Comparison of ENCODE assay signal across 39 cellular contexts in the genomic region with DNA sequence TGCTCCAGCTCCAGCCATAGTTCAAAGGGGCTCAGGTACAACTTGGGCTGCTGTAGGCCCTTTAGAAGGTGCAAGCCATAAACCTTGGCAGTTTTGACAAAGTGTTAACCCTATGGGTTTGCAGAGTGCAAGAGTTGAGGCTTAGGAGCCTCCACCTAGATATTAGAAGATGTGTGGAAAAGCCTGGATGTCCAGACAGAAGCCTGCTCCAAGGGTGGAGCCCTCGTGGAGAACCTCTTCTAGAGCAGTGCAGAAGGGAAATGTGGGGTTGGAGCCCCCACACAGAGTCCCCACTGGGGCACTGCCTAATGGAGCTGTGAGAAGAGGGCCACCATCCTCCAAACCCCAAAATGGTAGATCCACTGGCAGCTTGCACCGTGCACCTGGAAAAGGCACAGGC. TPM values are rescaled to one million over a fixed set of nuclear protein-coding genes. Genes with fewer than 3 reads are reported as not detected.
"Had no signal": no experiment of that assay in that cellular context is flagged by ENCODE, and none has a peak within 500 bp of the region (broad histone marks: within the 10 kb centered on the region; RNA-seq: fewer than 3 reads in every experiment).

No MANE protein-coding gene starts in this region.

- DNase-seq: activated effector memory CD4-positive, alpha-beta T cell treated with anti-CD3 and anti-CD28 coated beads, Interleukin-2, amount 50 U/mL, for 16 hours; activated effector memory CD4-positive, alpha-beta T cell treated with Interleukin-2 at 50 U/mL for 16 hours; activated gamma-delta T cell; activated gamma-delta T cell treated with Interleukin-2 at 50 U/mL for 16 hours; activated naive CD4-positive, alpha-beta T cell; activated naive CD4-positive, alpha-beta T cell treated with anti-CD3 and anti-CD28 coated beads for 36 hours; activated naive CD4-positive, alpha-beta T cell treated with anti-CD3 and anti-CD28 coated beads, Interleukin-2, amount 10 ng/mL, durations not matched to agents 7 days and 5 days; activated naive CD4-positive, alpha-beta T cell treated with anti-CD3 and anti-CD28 coated beads, Interleukin-2, amount 50 U/mL, for 16 hours; activated naive CD4-positive, alpha-beta T cell treated with Interleukin-2 at 50 U/mL for 16 hours; activated naive CD8-positive, alpha-beta T cell treated with anti-CD3 and anti-CD28 coated beads for 36 hours; activated naive CD8-positive, alpha-beta T cell treated with anti-CD3 and anti-CD28 coated beads, Interleukin-2, amount 10 ng/mL, durations not matched to agents 7 days and 5 days; activated naive CD8-positive, alpha-beta T cell treated with anti-CD3 and anti-CD28 coated beads, Interleukin-2, amount 50 U/mL, for 24 hours; activated T-cell treated with anti-CD3 and anti-CD28 coated beads, Interleukin-2, amount 50 U/mL, for 24 hours; activated T-cell treated with anti-CD3 and anti-CD28 coated beads, Interleukin-2, amount 50 U/mL, for 4 hours; activated T-cell treated with anti-CD3 and anti-CD28 coated beads, Interleukin-2, amount 50 U/mL, for 48 hours; activated T-cell treated with anti-CD3 and anti-CD28 coated beads, Interleukin-2, amount 50 U/mL, for 72 hours; adrenal gland; amniotic stem cell; amygdala; anterior cingulate cortex; aorta; body of pancreas; brain microvascular endothelial cell; caudate nucleus; central memory CD4-positive, alpha-beta T cell; cerebellar nuclear complex had no signal

- H3K4me3 ChIP-seq: adrenal gland, ascending aorta, body of pancreas, breast epithelium, cardiac muscle cell had no signal

- ATAC-seq: activated naive CD4-positive, alpha-beta T cell treated with anti-CD3 and anti-CD28 coated beads, Interleukin-2, amount 50 U/mL, for 72 hours; activated naive CD8-positive, alpha-beta T cell treated with anti-CD3 and anti-CD28 coated beads, Interleukin-2, amount 50 U/mL, for 24 hours; activated T-cell treated with anti-CD3 and anti-CD28 coated beads, Interleukin-2, amount 50 U/mL, for 4 hours; activated T-cell treated with anti-CD3 and anti-CD28 coated beads, Interleukin-2, amount 50 U/mL, for 72 hours; activated T-helper 17 cell treated with anti-CD3 and anti-CD28 coated beads, Interleukin-2, amount 50 U/mL, for 72 hours; body of pancreas had no signal

- H3K27me3 Mint-ChIP-seq: activated naive CD4-positive, alpha-beta T cell treated with anti-CD3 and anti-CD28 coated beads, Interleukin-2, amount 50 U/mL, for 24 hours; activated naive CD8-positive, alpha-beta T cell; activated naive CD8-positive, alpha-beta T cell treated with anti-CD3 and anti-CD28 coated beads for 36 hours; activated T-cell treated with anti-CD3 and anti-CD28 coated beads, Interleukin-2, amount 50 U/mL, for 24 hours; activated T-helper 17 cell treated with anti-CD3 and anti-CD28 coated beads, Interleukin-2, amount 50 U/mL, for 72 hours; central memory CD8-positive, alpha-beta T cell had no signal

- FAIRE-seq: astrocyte, colon had no signal

- H3K27me3 ChIP-seq: adrenal gland, ascending aorta, body of pancreas, brain microvascular endothelial cell, breast epithelium, cardiac muscle cell had no signal

- H3K36me3 Mint-ChIP-seq: activated naive CD4-positive, alpha-beta T cell treated with anti-CD3 and anti-CD28 coated beads, Interleukin-2, amount 10 ng/mL, durations not matched to agents 7 days and 5 days; activated naive CD4-positive, alpha-beta T cell treated with anti-CD3 and anti-CD28 coated beads, Interleukin-2, amount 50 U/mL, for 72 hours; activated naive CD8-positive, alpha-beta T cell treated with anti-CD3 and anti-CD28 coated beads, Interleukin-2, amount 10 ng/mL, durations not matched to agents 7 days and 5 days had no signal

- H3K4me1 Mint-ChIP-seq: activated naive CD4-positive, alpha-beta T cell treated with anti-CD3 and anti-CD28 coated beads, Interleukin-2, amount 10 ng/mL, durations not matched to agents 7 days and 5 days; activated naive CD4-positive, alpha-beta T cell treated with anti-CD3 and anti-CD28 coated beads, Interleukin-2, amount 50 U/mL, for 24 hours; activated naive CD8-positive, alpha-beta T cell treated with anti-CD3 and anti-CD28 coated beads for 36 hours; activated naive CD8-positive, alpha-beta T cell treated with anti-CD3 and anti-CD28 coated beads, Interleukin-2, amount 50 U/mL, for 24 hours; activated T-helper 17 cell treated with anti-CD3 and anti-CD28 coated beads, Interleukin-2, amount 50 U/mL, for 72 hours; brain; central memory CD8-positive, alpha-beta T cell had no signal

- H3K4me3 Mint-ChIP-seq: activated naive CD4-positive, alpha-beta T cell treated with anti-CD3 and anti-CD28 coated beads for 36 hours; activated naive CD4-positive, alpha-beta T cell treated with anti-CD3 and anti-CD28 coated beads, Interleukin-2, amount 10 ng/mL, durations not matched to agents 7 days and 5 days; activated naive CD4-positive, alpha-beta T cell treated with anti-CD3 and anti-CD28 coated beads, Interleukin-2, amount 50 U/mL, for 24 hours; activated naive CD8-positive, alpha-beta T cell; activated naive CD8-positive, alpha-beta T cell treated with anti-CD3 and anti-CD28 coated beads for 36 hours; activated naive CD8-positive, alpha-beta T cell treated with anti-CD3 and anti-CD28 coated beads, Interleukin-2, amount 10 ng/mL, durations not matched to agents 7 days and 5 days; activated naive CD8-positive, alpha-beta T cell treated with anti-CD3 and anti-CD28 coated beads, Interleukin-2, amount 50 U/mL, for 24 hours; activated T-cell treated with anti-CD3 and anti-CD28 coated beads, Interleukin-2, amount 50 U/mL, for 24 hours; activated T-cell treated with anti-CD3 and anti-CD28 coated beads, Interleukin-2, amount 50 U/mL, for 4 hours; activated T-cell treated with anti-CD3 and anti-CD28 coated beads, Interleukin-2, amount 50 U/mL, for 72 hours; activated T-helper 1 cell treated with anti-CD3 and anti-CD28 coated beads, Interleukin-12 subunit alpha, Interleukin-12 subunit beta, Interleukin-2, Interleukin-4 antibody, amounts not matched to agents 30 ng/mL and 10 ng/mL and 1 ng/mL, durations not matched to agents 14 hours and 24 hours and 36 hours; activated T-helper 17 cell treated with anti-CD3 and anti-CD28 coated beads, Interleukin-2, amount 50 U/mL, for 72 hours; brain; central memory CD8-positive, alpha-beta T cell had no signal

- H3K27ac ChIP-seq: adrenal gland, ascending aorta, body of pancreas, brain microvascular endothelial cell, breast epithelium, cardiac muscle cell had no signal

- H3K4me1 ChIP-seq: adrenal gland, ascending aorta, body of pancreas, breast epithelium had no signal

- H3K9me3 Mint-ChIP-seq: activated naive CD4-positive, alpha-beta T cell treated with anti-CD3 and anti-CD28 coated beads for 36 hours; activated naive CD4-positive, alpha-beta T cell treated with anti-CD3 and anti-CD28 coated beads, Interleukin-2, amount 50 U/mL, for 24 hours; activated naive CD8-positive, alpha-beta T cell treated with anti-CD3 and anti-CD28 coated beads for 36 hours; activated naive CD8-positive, alpha-beta T cell treated with anti-CD3 and anti-CD28 coated beads, Interleukin-2, amount 50 U/mL, for 24 hours; activated T-cell treated with anti-CD3 and anti-CD28 coated beads, Interleukin-2, amount 50 U/mL, for 24 hours; activated T-cell treated with anti-CD3 and anti-CD28 coated beads, Interleukin-2, amount 50 U/mL, for 4 hours; activated T-helper 1 cell treated with anti-CD3 and anti-CD28 coated beads, Interleukin-12 subunit alpha, Interleukin-12 subunit beta, Interleukin-2, Interleukin-4 antibody, amounts not matched to agents 30 ng/mL and 10 ng/mL and 1 ng/mL, durations not matched to agents 14 hours and 24 hours and 36 hours; activated T-helper 17 cell treated with anti-CD3 and anti-CD28 coated beads, Interleukin-2, amount 50 U/mL, for 72 hours; central memory CD8-positive, alpha-beta T cell had no signal

- H3K27ac Mint-ChIP-seq: activated naive CD4-positive, alpha-beta T cell treated with anti-CD3 and anti-CD28 coated beads for 36 hours; activated naive CD4-positive, alpha-beta T cell treated with anti-CD3 and anti-CD28 coated beads, Interleukin-2, amount 10 ng/mL, durations not matched to agents 7 days and 5 days; activated naive CD4-positive, alpha-beta T cell treated with anti-CD3 and anti-CD28 coated beads, Interleukin-2, amount 50 U/mL, for 24 hours; activated naive CD4-positive, alpha-beta T cell treated with anti-CD3 and anti-CD28 coated beads, Interleukin-2, amount 50 U/mL, for 72 hours; activated naive CD8-positive, alpha-beta T cell; activated naive CD8-positive, alpha-beta T cell treated with anti-CD3 and anti-CD28 coated beads for 36 hours; activated naive CD8-positive, alpha-beta T cell treated with anti-CD3 and anti-CD28 coated beads, Interleukin-2, amount 10 ng/mL, durations not matched to agents 7 days and 5 days; activated naive CD8-positive, alpha-beta T cell treated with anti-CD3 and anti-CD28 coated beads, Interleukin-2, amount 50 U/mL, for 24 hours; activated T-cell treated with anti-CD3 and anti-CD28 coated beads, Interleukin-2, amount 50 U/mL, for 24 hours; activated T-cell treated with anti-CD3 and anti-CD28 coated beads, Interleukin-2, amount 50 U/mL, for 72 hours; activated T-helper 1 cell treated with anti-CD3 and anti-CD28 coated beads, Interleukin-12 subunit alpha, Interleukin-12 subunit beta, Interleukin-2, Interleukin-4 antibody, amounts not matched to agents 30 ng/mL and 10 ng/mL and 1 ng/mL, durations not matched to agents 14 hours and 24 hours and 36 hours; activated T-helper 17 cell treated with anti-CD3 and anti-CD28 coated beads, Interleukin-2, amount 50 U/mL, for 72 hours; activated T-helper 2 cell treated with anti-CD3 and anti-CD28 coated beads, Interferon-gamma antibody, Interleukin-2, Interleukin-4, amounts not matched to agents 10 μg/mL and 5 μg/mL and 100 μg/mL, durations not matched to agents 14 hours and 24 hours and 36 hours; brain had no signal

- H3K36me3 ChIP-seq: adrenal gland, ascending aorta, brain microvascular endothelial cell, breast epithelium, cardiac muscle cell had no signal

- H3K9me3 ChIP-seq: adrenal gland, ascending aorta, body of pancreas had no signal

RNA-seq across cellular contexts. Expression of a gene that starts 57.7 kb away (rescaled TPM):
- total RNA-seq: ascending aorta had no signal
